In genomic region chr3:28294667-28295413, GRCh38 we compare ENCODE assay signal across 1 cellular context.
TF ChIP-seq lines count a peak whose summit lies in the region.

No MANE protein-coding gene starts in this region.

TF ChIP-seq in IMR-90, 13 proteins besides CTCF, POLR2A, EP300 and RAD21:
- TF ChIP-seq USF2 (IDR thresholded peaks at IDR 0.05; ENCODE audit: low read depth, low read length) (no peak), MXI1 (IDR thresholded peaks at IDR 0.05; ENCODE audit: borderline replicate concordance, low read depth, low read length) (no peak), CEBPB (IDR thresholded peaks at IDR 0.05; ENCODE audit: low read depth, low read length) (no peak), RCOR1 (IDR thresholded peaks at IDR 0.05; ENCODE audit: insufficient replicate concordance, low read length) (no peak), RFX5 (IDR thresholded peaks at IDR 0.05; ENCODE audit: low read depth, low read length) (no peak), BHLHE40 (IDR thresholded peaks at IDR 0.05; ENCODE audit: low read depth, low read length) (no peak), NFE2L2 (IDR thresholded peaks at IDR 0.05; ENCODE audit: low read depth, low read length) (no peak), CHD1 (IDR thresholded peaks at IDR 0.05; ENCODE audit: low read depth, low read length) (no peak), ELK1 (IDR thresholded peaks at IDR 0.05; ENCODE audit: borderline replicate concordance, low read depth, low read length) (no peak), SMC3 (IDR thresholded peaks at IDR 0.05; ENCODE audit: low read depth, low read length) (no peak), FOS (IDR thresholded peaks at IDR 0.05; ENCODE audit: low read depth, low read length) (no peak), MAFK (IDR thresholded peaks at IDR 0.05; ENCODE audit: low read depth, low read length) (no peak), MAZ (IDR thresholded peaks at IDR 0.05; ENCODE audit: borderline replicate concordance, low read depth, low read length) (no peak)
